Comparison of ENCODE assay signal across 34 cellular contexts in the genomic region with DNA sequence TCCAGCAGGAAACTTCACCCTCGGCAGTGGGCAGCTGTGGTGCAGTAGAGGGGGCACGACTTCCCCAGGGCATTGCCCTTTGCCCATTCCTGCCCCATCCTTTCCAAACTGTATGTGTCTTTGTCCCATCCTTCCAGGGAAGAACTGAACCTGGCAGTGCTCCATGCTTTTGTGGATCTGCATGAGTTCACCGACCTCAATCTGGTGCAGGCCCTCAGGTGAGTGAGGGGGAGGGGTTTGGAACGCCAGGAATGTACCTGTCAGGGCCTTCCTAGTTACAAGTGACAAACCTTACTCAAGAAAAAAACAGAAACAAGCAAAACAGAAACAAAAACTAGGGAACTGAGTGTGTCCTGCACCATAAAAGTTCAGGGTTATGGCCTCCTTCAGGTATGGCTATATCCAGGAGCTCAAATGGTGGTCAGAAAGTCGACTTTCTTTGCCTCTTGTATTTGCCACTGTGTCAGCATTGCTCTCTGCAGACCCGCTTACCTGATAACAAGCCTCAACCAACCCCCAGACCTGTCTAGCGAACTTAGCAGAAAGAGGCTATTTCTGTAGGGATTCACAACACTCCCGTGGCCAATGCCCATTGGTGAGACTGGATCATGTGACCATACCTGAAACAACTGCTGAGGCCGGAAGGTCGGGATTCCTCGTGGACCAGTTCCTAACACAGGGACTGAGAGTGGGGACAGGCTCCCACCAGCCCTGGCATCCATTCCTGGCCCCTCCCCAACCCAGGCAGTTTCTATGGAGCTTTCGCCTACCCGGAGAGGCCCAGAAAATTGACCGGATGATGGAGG. TPM values are rescaled to one million over a fixed set of nuclear protein-coding genes. Genes with fewer than 3 reads are reported as not detected.
DNase-seq lines count a peak whose midpoint lies in the region; ATAC-seq and TF ChIP-seq lines count a peak whose summit lies in the region.
"Had no signal": no experiment of that assay in that cellular context is flagged by ENCODE, and none has a peak within 500 bp of the region (broad histone marks: within the 10 kb centered on the region; RNA-seq: fewer than 3 reads in every experiment).

No MANE protein-coding gene starts in this region.

- no peak overlapping the region for H3K4me2 ChIP-seq in PC-3 (ENCODE audit: low read length)
- no peak overlapping the region for H3K4me2 ChIP-seq in smooth muscle cell

- TF ChIP-seq POLR2A in breast epithelium (IDR thresholded peaks at IDR 0.05) = no peak

- peak overlapping the region; percentile 64 to 68 for H3K27ac ChIP-seq in breast epithelium
- no peak overlapping the region for H3K27ac ChIP-seq in PC-3 (ENCODE audit: low read length)
- H3K27ac ChIP-seq in rectal smooth muscle tissue (ENCODE audit: low read depth, low read length) = no peak overlapping the region
- H3K27ac ChIP-seq in smooth muscle cell (ENCODE audit: low read depth) = no peak overlapping the region
- H3K27ac ChIP-seq: cardiac muscle cell, coronary artery, right atrium auricular region, spleen, thoracic aorta, vagina had no signal

- 91% methylated on average over 14 of the region's 14 CpGs for WGBS in smooth muscle cell (ENCODE audit: low lambda C conversion rate)

- peaks cover 4 to 31% of the 10 kb centered on the region in 2 donors for H3K4me1 ChIP-seq in breast epithelium
- H3K4me1 ChIP-seq in PC-3 (ENCODE audit: insufficient read depth, low read length) = no peaks in the 10 kb centered on the region
- H3K4me1 ChIP-seq in rectal smooth muscle tissue (ENCODE audit: control insufficient read depth, insufficient read depth, low read length) = peaks cover 9% of the 10 kb centered on the region
- H3K4me1 ChIP-seq in smooth muscle cell (ENCODE audit: low read depth) = peaks cover 8% of the 10 kb centered on the region

- H3K9me2 ChIP-seq in PC-3 (replicated peaks; ENCODE audit: low read length) = no peaks in the 10 kb centered on the region

- ATAC-seq in PC-3 = no peak
- no peak for ATAC-seq in HG03139 (IDR thresholded peaks at IDR 0.05; ENCODE audit: unreplicated experiment)
- ATAC-seq: activated CD4-positive, alpha-beta T cell treated with anti-CD3 and anti-CD28 coated beads for 36 hours; left ventricle myocardium superior; Panc1; stimulated activated naive CD8-positive, alpha-beta T cell treated with anti-CD3 and anti-CD28 coated beads, Interleukin-15, amount 100 ng/mL, for 72 hours had no signal

- H3K4me1 Mint-ChIP-seq in MCF 10A (ENCODE audit: insufficient read depth, unreplicated experiment) (peaks cover 5% of the 10 kb centered on the region), glutamatergic neuron (ENCODE audit: low read depth, unreplicated experiment) (peaks cover 3% of the 10 kb centered on the region)

- no peak overlapping the region for H3K27ac Mint-ChIP-seq in MCF 10A (ENCODE audit: low read depth, unreplicated experiment)
- peak overlapping the region; percentile 8 for H3K27ac Mint-ChIP-seq in glutamatergic neuron (ENCODE audit: unreplicated experiment)
- H3K27ac Mint-ChIP-seq: activated CD4-positive, alpha-beta T cell treated with anti-CD3 and anti-CD28 coated beads for 36 hours; activated naive CD8-positive, alpha-beta T cell treated with anti-CD3 and anti-CD28 coated beads, Interleukin-2, amount 10 ng/mL, durations not matched to agents 7 days and 5 days; HFFc6; mesothelial cell of epicardium had no signal

- no peaks in the 10 kb centered on the region for H3K27me3 Mint-ChIP-seq in MCF 10A (ENCODE audit: insufficient read depth, unreplicated experiment)
- peaks cover 8% of the 10 kb centered on the region for H3K27me3 Mint-ChIP-seq in glutamatergic neuron (ENCODE audit: unreplicated experiment)
- H3K27me3 Mint-ChIP-seq: activated CD4-positive, alpha-beta T cell treated with anti-CD3 and anti-CD28 coated beads for 36 hours; activated naive CD8-positive, alpha-beta T cell treated with anti-CD3 and anti-CD28 coated beads, Interleukin-2, amount 10 ng/mL, durations not matched to agents 7 days and 5 days; CD4-positive, CD25-positive, alpha-beta regulatory T cell; naive B cell; stimulated activated naive CD8-positive, alpha-beta T cell treated with anti-CD3 and anti-CD28 coated beads, Interleukin-15, amount 100 ng/mL, for 72 hours had no signal

- H3K4me3 ChIP-seq in breast epithelium (no peak overlapping the region), PC-3 (ENCODE audit: low read length) (no peak overlapping the region), rectal smooth muscle tissue (ENCODE audit: low read length) (no peak overlapping the region), smooth muscle cell (no peak overlapping the region)
- H3K4me3 ChIP-seq: cardiac muscle cell, coronary artery, MG63, right atrium auricular region, spleen, thoracic aorta, vagina had no signal

- H3K36me3 ChIP-seq in breast epithelium (no peaks in the 10 kb centered on the region), PC-3 (ENCODE audit: low read depth, low read length) (peaks cover 28% of the 10 kb centered on the region), rectal smooth muscle tissue (ENCODE audit: control insufficient read depth, insufficient read depth, low read length) (peaks cover 53% of the 10 kb centered on the region), smooth muscle cell (ENCODE audit: low read depth) (peaks cover 8% of the 10 kb centered on the region)

- POLR2A ChIA-PET in MCF 10A (lab: Yijun Ruan, JAX) (interaction anchor here (1.7 kb wide), 1 partner anchor 14 kb away, joined by 7 read pairs; no protein-coding TSS in a partner anchor), PC-3 (lab: Charles Lee; ENCODE audit: unreplicated experiment) (no interaction called here)

- H3K36me3 Mint-ChIP-seq in MCF 10A (ENCODE audit: insufficient read depth, unreplicated experiment) (peaks cover 61% of the 10 kb centered on the region), glutamatergic neuron (ENCODE audit: unreplicated experiment) (no peaks in the 10 kb centered on the region)

- H3F3A ChIP-seq in PC-3 (ENCODE audit: low read length, unreplicated experiment) (no peaks in the 10 kb centered on the region), smooth muscle cell (ENCODE audit: low read depth) (no peaks in the 10 kb centered on the region)

- H3K9me3 Mint-ChIP-seq in MCF 10A (ENCODE audit: unreplicated experiment) = no peaks in the 10 kb centered on the region
- H3K9me3 Mint-ChIP-seq in glutamatergic neuron (ENCODE audit: unreplicated experiment) = peaks cover 7% of the 10 kb centered on the region
- H3K9me3 Mint-ChIP-seq: activated naive CD8-positive, alpha-beta T cell treated with anti-CD3 and anti-CD28 coated beads, Interleukin-2, amount 10 ng/mL, durations not matched to agents 7 days and 5 days; HFFc6; mesothelial cell of epicardium; naive B cell; stimulated activated naive CD8-positive, alpha-beta T cell treated with anti-CD3 and anti-CD28 coated beads, Interleukin-15, amount 100 ng/mL, for 72 hours had no signal

- no peaks in the 10 kb centered on the region for H3K27me3 ChIP-seq in breast epithelium
- H3K27me3 ChIP-seq in PC-3 (ENCODE audit: low read length) = no peaks in the 10 kb centered on the region
- no peaks in the 10 kb centered on the region for H3K27me3 ChIP-seq in rectal smooth muscle tissue (ENCODE audit: control insufficient read depth, insufficient read depth, low read length)
- H3K27me3 ChIP-seq in smooth muscle cell (ENCODE audit: low read depth) = no peaks in the 10 kb centered on the region
- H3K27me3 ChIP-seq: cardiac muscle cell, MG63, right atrium auricular region, spleen, vagina had no signal

- peaks cover 12% of the 10 kb centered on the region for H4K20me1 ChIP-seq in PC-3 (ENCODE audit: low read length)
- peaks cover 80% of the 10 kb centered on the region for H4K20me1 ChIP-seq in smooth muscle cell (ENCODE audit: low read depth)

- no peak overlapping the region for H3K9ac ChIP-seq in PC-3 (ENCODE audit: low read length)
- H3K9ac ChIP-seq in rectal smooth muscle tissue (ENCODE audit: low read length) = peak overlapping the region; percentile 16
- no peak overlapping the region for H3K9ac ChIP-seq in smooth muscle cell (ENCODE audit: low read depth)

- H3K4me3 Mint-ChIP-seq in MCF 10A (ENCODE audit: unreplicated experiment) = no peak overlapping the region
- no peak overlapping the region for H3K4me3 Mint-ChIP-seq in glutamatergic neuron (ENCODE audit: unreplicated experiment)
- H3K4me3 Mint-ChIP-seq: activated CD4-positive, alpha-beta T cell treated with anti-CD3 and anti-CD28 coated beads for 36 hours; activated naive CD8-positive, alpha-beta T cell treated with anti-CD3 and anti-CD28 coated beads, Interleukin-2, amount 10 ng/mL, durations not matched to agents 7 days and 5 days; HFFc6; mesothelial cell of epicardium; stimulated activated naive CD8-positive, alpha-beta T cell treated with anti-CD3 and anti-CD28 coated beads, Interleukin-15, amount 100 ng/mL, for 72 hours had no signal

- H3K79me2 ChIP-seq in PC-3 (ENCODE audit: low read length) = peaks cover 14% of the 10 kb centered on the region
- peaks cover 16% of the 10 kb centered on the region for H3K79me2 ChIP-seq in smooth muscle cell (ENCODE audit: low read depth)

- H3K9me3 ChIP-seq in breast epithelium = no peaks in the 10 kb centered on the region
- H3K9me3 ChIP-seq in PC-3 (ENCODE audit: low read length) = no peaks in the 10 kb centered on the region
- H3K9me3 ChIP-seq in smooth muscle cell (replicated peaks; ENCODE audit: low read depth) = no peaks in the 10 kb centered on the region
- H3K9me3 ChIP-seq: MG63, right atrium auricular region, spleen, thoracic aorta, vagina had no signal

- DNase-seq in breast epithelium (ENCODE audit: low spot score in 2 of 2) (peak in 1 of 2 donors; percentile 82), MCF 10A (ENCODE audit: unreplicated experiment) (no peak), PC-3 (peak; percentile 16), glutamatergic neuron (peak; percentile 13), smooth muscle cell (lab: John Stamatoyannopoulos, UW; ENCODE audit: unreplicated experiment) (no peak)
- no peak for DNase-seq in stimulated activated CD4-positive, alpha-beta T cell treated with anti-CD3 and anti-CD28 coated beads, Interleukin-4, amount 100 ng/mL, for 1 hour
- DNase-seq: activated CD4-positive, alpha-beta T cell treated with anti-CD3 and anti-CD28 coated beads for 36 hours; activated effector memory CD4-positive, alpha-beta T cell treated with Interleukin-2 at 50 U/mL for 16 hours; activated naive CD8-positive, alpha-beta T cell treated with anti-CD3 and anti-CD28 coated beads, Interleukin-2, amount 10 ng/mL, durations not matched to agents 7 days and 5 days; aorta; CD4-positive, CD25-positive, alpha-beta regulatory T cell; effector memory CD4-positive, alpha-beta T cell; HFFc6; KBM-7; left ventricle myocardium superior; MG63; naive B cell; NCI-H2029 treated with DMSO at 0.1 percent for 48 hours; NCI-H524 treated with DMSO at 0.1 percent for 48 hours; SHP77 treated with DMSO at 0.1 percent for 48 hours; spleen; stimulated activated CD4-positive, alpha-beta T cell treated with anti-CD3 and anti-CD28 coated beads, Interleukin-2, amount 100 ng/mL, for 24 hours; stimulated activated CD8-positive, alpha-beta memory T cell treated with anti-CD3 and anti-CD28 coated beads, Interleukin-4, amount 100 ng/mL, for 48 hours; stimulated activated naive CD8-positive, alpha-beta T cell treated with anti-CD3 and anti-CD28 coated beads, Interleukin-15, amount 100 ng/mL, for 72 hours had no signal

- BruUV-seq in MCF 10A (replicated peaks; lab: Mats Ljungman, UMichigan) (no TSS peak), PC-3 (replicated peaks; lab: Mats Ljungman, UMichigan) (no TSS peak)

- intact Hi-C loops in breast epithelium (cut with DNase I; ENCODE audit: low total_unique reads) = no loop called here
- intact Hi-C loops in MCF 10A (cut with micrococcal nuclease) = no loop called here
- intact Hi-C loops in PC-3 (cut with micrococcal nuclease) = no loop called here

- TF ChIP-seq CTCF in breast epithelium (IDR thresholded peaks at IDR 0.05) (no peak), MCF 10A (IDR thresholded peaks at IDR 0.05; ENCODE audit: unreplicated experiment) (no peak), PC-3 (conservative IDR thresholded peaks at IDR 0.05; ENCODE audit: low read depth, low read length) (no peak), glutamatergic neuron (IDR thresholded peaks at IDR 0.05; ENCODE audit: partially characterized antibody, unreplicated experiment) (no peak), smooth muscle cell (IDR thresholded peaks at IDR 0.05; ENCODE audit: borderline replicate concordance, insufficient read depth, poor library complexity, severe bottlenecking) (no peak)

- no peak overlapping the region for H2AFZ ChIP-seq in PC-3 (ENCODE audit: low read length)
- no peak overlapping the region for H2AFZ ChIP-seq in smooth muscle cell (ENCODE audit: low read depth)

- CTCF ChIA-PET in MCF 10A (lab: Yijun Ruan, JAX) (interaction anchor here (0.5 to 1.9 kb wide), 3 partner anchors 17 to 111 kb away, joined by 3 to 6 read pairs (median 4); no protein-coding TSS in a partner anchor), PC-3 (lab: Charles Lee) (no interaction called here)

RNA-seq across cellular contexts. Expression of a gene that starts 4.2 kb away (rescaled TPM):
- total RNA-seq in breast epithelium (10 to 100 TPM; 42.2 to 74.7 (median 70.4) TPM), MCF 10A (2022) (70.3 and 72.2 TPM in 2 replicates), PC-3 (2014; rRNA removed) (50.5 and 58.6 TPM in 2 replicates), glutamatergic neuron (ENCODE audit: unreplicated experiment) (233 TPM), smooth muscle cell (44.5 and 49.7 TPM in 2 replicates)
- 62.1 and 95.0 TPM in 2 replicates for polyA plus RNA-seq in smooth muscle cell

RNA-seq across cellular contexts. Expression of a gene that starts 18.0 kb away (rescaled TPM):
- total RNA-seq in breast epithelium = 1 to 10 TPM in 2 of 3 donors, under 1 TPM in 1; 0.80 to 1.6 (median 1.0) TPM
- 1.6 and 2.7 TPM in 2 replicates for total RNA-seq in MCF 10A (2022)
- total RNA-seq in PC-3 (2014; rRNA removed) = 1.4 and 2.2 TPM in 2 replicates
- total RNA-seq in glutamatergic neuron (ENCODE audit: unreplicated experiment) = 1.0 TPM
- total RNA-seq in smooth muscle cell = 1.2 and 1.8 TPM in 2 replicates
- 1.7 and 2.0 TPM in 2 replicates for polyA plus RNA-seq in smooth muscle cell

RNA-seq across cellular contexts. Expression of a gene that starts 27.6 kb away (rescaled TPM):
- total RNA-seq in breast epithelium (10 to 100 TPM; 25.0 to 35.4 (median 30.1) TPM), MCF 10A (2022) (45.1 and 55.8 TPM in 2 replicates), PC-3 (2014; rRNA removed) (33.2 and 46.7 TPM in 2 replicates), glutamatergic neuron (ENCODE audit: unreplicated experiment) (25.0 TPM), smooth muscle cell (11.7 and 22.1 TPM in 2 replicates)
- polyA plus RNA-seq in smooth muscle cell = 23.6 and 25.7 TPM in 2 replicates

RNA-seq across cellular contexts. Expression of a gene that starts 38.3 kb away (rescaled TPM):
- total RNA-seq in breast epithelium (1 to 10 TPM in 2 of 3 donors, not detected in 1; 1.3 to 2.9 TPM), MCF 10A (2022) (0.37 and 0.47 TPM in 2 replicates), PC-3 (2014; rRNA removed) (4.8 and 8.3 TPM in 2 replicates), glutamatergic neuron (ENCODE audit: unreplicated experiment) (36.3 TPM), smooth muscle cell (1.1 and 3.1 TPM in 2 replicates)
- 0.66 and 1.8 TPM in 2 replicates for polyA plus RNA-seq in smooth muscle cell
- total RNA-seq: A172 had no signal
- polyA plus RNA-seq: CD4-positive, CD25-positive, alpha-beta regulatory T cell had no signal

Comparison
In these comparisons a context has a peak if more than half of its experiments do, and no peak if none do; other contexts are left out.
1. DNase-seq: peak in PC-3 (single experiment) and glutamatergic neuron (single experiment); none in MCF 10A (single experiment), stimulated activated CD4-positive, alpha-beta T cell treated with anti-CD3 and anti-CD28 coated beads, Interleukin-4, amount 100 ng/mL, for 1 hour (single experiment) and smooth muscle cell (single experiment).
2. H3K27ac ChIP-seq: peak in breast epithelium (2 of 2); none in PC-3 (single experiment), rectal smooth muscle tissue (single experiment) and smooth muscle cell (single experiment).